10 cellular contexts compared by ENCODE assay signal in genomic region chr17:9020096-9020823, GRCh38. TPM values are rescaled to one million over a fixed set of nuclear protein-coding genes. Genes with fewer than 3 reads are reported as not detected.
DNase-seq lines count a peak whose midpoint lies in the region; ATAC-seq and TF ChIP-seq lines count a peak whose summit lies in the region.
"Had no signal": no experiment of that assay in that cellular context is flagged by ENCODE, and none has a peak within 500 bp of the region (broad histone marks: within the 10 kb centered on the region; RNA-seq: fewer than 3 reads in every experiment).

No MANE protein-coding gene starts in this region.

- BruUV-seq in MCF 10A (replicated peaks; lab: Mats Ljungman, UMichigan) = no TSS peak

- no peak overlapping the region for H4K5ac ChIP-seq in mesendoderm (ENCODE audit: low read length)

- no peak for TF ChIP-seq EP300 in upper lobe of left lung (IDR thresholded peaks at IDR 0.05)

- peak overlapping the region; percentile 66 for H3K56ac ChIP-seq in mesendoderm (ENCODE audit: low read length)

- no peak overlapping the region for H2BK5ac ChIP-seq in mesendoderm (ENCODE audit: low read length)

- H3K79me1 ChIP-seq in mesendoderm (ENCODE audit: low read length) = no peaks in the 10 kb centered on the region

- H3K27ac ChIP-seq in breast epithelium (no peak overlapping the region), mesendoderm (ENCODE audit: low read depth, low read length) (no peak overlapping the region), upper lobe of left lung (peak overlapping the region in 1 of 4 donors; percentile 79)

- H3K4me3 ChIP-seq in breast epithelium = peak overlapping the region; percentile 66 to 79 (median 69)
- H3K4me3 ChIP-seq in mesendoderm (ENCODE audit: low read length) = no peak overlapping the region
- H3K4me3 ChIP-seq in upper lobe of left lung = peak overlapping the region in 3 of 4 donors; percentile 67 to 74 (median 68)

- TF ChIP-seq CTCF in breast epithelium (IDR thresholded peaks at IDR 0.05) = no peak
- TF ChIP-seq CTCF in MCF 10A (IDR thresholded peaks at IDR 0.05; ENCODE audit: unreplicated experiment) = no peak
- TF ChIP-seq CTCF in upper lobe of left lung (IDR thresholded peaks at IDR 0.05) = no peak

- peak overlapping the region; percentile 0 for H3K18ac ChIP-seq in mesendoderm (ENCODE audit: low read length)

- H3K36me3 ChIP-seq in breast epithelium = no peaks in the 10 kb centered on the region
- no peaks in the 10 kb centered on the region for H3K36me3 ChIP-seq in mesendoderm (ENCODE audit: control insufficient read depth, insufficient read depth, low read length)
- H3K36me3 ChIP-seq in upper lobe of left lung = no peaks in the 10 kb centered on the region

- ATAC-seq in upper lobe of left lung (ENCODE audit: low FRiP score in 2 of 2) = no peak
- no peak for ATAC-seq in GM18867 (IDR thresholded peaks at IDR 0.05; ENCODE audit: unreplicated experiment)

- H3K9me3 Mint-ChIP-seq in MCF 10A (ENCODE audit: unreplicated experiment) = no peaks in the 10 kb centered on the region
- no peaks in the 10 kb centered on the region for H3K9me3 Mint-ChIP-seq in activated naive CD8-positive, alpha-beta T cell (ENCODE audit: low read depth)

- DNase-seq in breast epithelium (ENCODE audit: low spot score in 2 of 2) (no peak), MCF 10A (ENCODE audit: unreplicated experiment) (no peak), mesendoderm (no peak), upper lobe of left lung (no peak), NCI-H2227 treated with DMSO at 0.1 percent for 48 hours (lab: John Stamatoyannopoulos, UW) (no peak), midbrain (lab: John Stamatoyannopoulos, UW) (no peak)
- DNase-seq: NCI-H226 had no signal

- no peak overlapping the region for H3K4ac ChIP-seq in mesendoderm (ENCODE audit: low read depth, low read length)

- no peak overlapping the region for H2BK120ac ChIP-seq in mesendoderm (ENCODE audit: low read depth, low read length)

- H3K36me3 Mint-ChIP-seq in MCF 10A (ENCODE audit: insufficient read depth, unreplicated experiment) = no peaks in the 10 kb centered on the region
- H3K36me3 Mint-ChIP-seq in activated naive CD8-positive, alpha-beta T cell = peaks cover 2% of the 10 kb centered on the region

- H2BK15ac ChIP-seq in mesendoderm (replicated peaks; ENCODE audit: low read depth) = no peak overlapping the region

- H3K9me3 ChIP-seq in breast epithelium (no peaks in the 10 kb centered on the region), upper lobe of left lung (no peaks in the 10 kb centered on the region)

- no CpG with 5 or more reads among the region's 20 CpGs for WGBS in mesendoderm (ENCODE audit: extremely low coverage, insufficient coverage, low lambda C conversion rate)
- 41 to 51% methylated on average over 17 to 20 of the region's 20 CpGs for WGBS in upper lobe of left lung, 2 donors

- peak overlapping the region; percentile 29 for H2AK5ac ChIP-seq in mesendoderm (ENCODE audit: low read length)

- H3K27ac Mint-ChIP-seq in MCF 10A (ENCODE audit: low read depth, unreplicated experiment) = no peak overlapping the region
- no peak overlapping the region for H3K27ac Mint-ChIP-seq in activated naive CD8-positive, alpha-beta T cell

- intact Hi-C loops in breast epithelium (cut with DNase I; ENCODE audit: low total_unique reads) (loop anchor here (10.0 kb wide), 1 partner anchor 95 kb away; no protein-coding TSS in a partner anchor), MCF 10A (cut with micrococcal nuclease) (no loop called here)

- H3K4me1 ChIP-seq in breast epithelium (no peaks in the 10 kb centered on the region), mesendoderm (ENCODE audit: control insufficient read depth, low read depth, low read length) (peaks cover 17% of the 10 kb centered on the region), upper lobe of left lung (peaks cover 28 to 53% (median 29%) of the 10 kb centered on the region in 4 donors)

- POLR2A ChIA-PET in MCF 10A (lab: Yijun Ruan, JAX) = no interaction called here

- no peak overlapping the region for H3K4me3 Mint-ChIP-seq in MCF 10A (ENCODE audit: unreplicated experiment)
- peak overlapping the region; percentile 71 for H3K4me3 Mint-ChIP-seq in activated naive CD8-positive, alpha-beta T cell

- CTCF ChIA-PET in MCF 10A (lab: Yijun Ruan, JAX) = interaction anchor here (0.6 to 1.6 kb wide), 3 partner anchors 22 to 502 kb away, joined by 3 to 4 read pairs (median 3); no protein-coding TSS in a partner anchor

- TF ChIP-seq POLR2A in breast epithelium (IDR thresholded peaks at IDR 0.05) (no peak), upper lobe of left lung (IDR thresholded peaks at IDR 0.05) (no peak)

- H3K27me3 ChIP-seq in breast epithelium (peaks cover 0 to 22% of the 10 kb centered on the region in 2 donors), mesendoderm (ENCODE audit: insufficient read depth, low read length, poor library complexity) (peaks cover 33% of the 10 kb centered on the region), upper lobe of left lung (peaks cover 0 to 43% (median 22%) of the 10 kb centered on the region in 4 donors)

- H4K8ac ChIP-seq in mesendoderm (ENCODE audit: low read depth, low read length) = no peak overlapping the region

- H3K27me3 Mint-ChIP-seq in MCF 10A (ENCODE audit: insufficient read depth, unreplicated experiment) = no peaks in the 10 kb centered on the region
- peaks cover 26% of the 10 kb centered on the region for H3K27me3 Mint-ChIP-seq in activated naive CD8-positive, alpha-beta T cell

- peak overlapping the region; percentile 54 for H3K9ac ChIP-seq in mesendoderm (ENCODE audit: low read length)

- H3K4me2 ChIP-seq in mesendoderm (ENCODE audit: low read length) = no peak overlapping the region

- H3K23ac ChIP-seq in mesendoderm (ENCODE audit: low read length) = no peak overlapping the region

- no peaks in the 10 kb centered on the region for H3K79me2 ChIP-seq in mesendoderm (ENCODE audit: control insufficient read depth, insufficient read depth, low read length)

- no peaks in the 10 kb centered on the region for H3K4me1 Mint-ChIP-seq in MCF 10A (ENCODE audit: insufficient read depth, unreplicated experiment)
- peaks cover 12% of the 10 kb centered on the region for H3K4me1 Mint-ChIP-seq in activated naive CD8-positive, alpha-beta T cell (ENCODE audit: low read depth)

RNA-seq across cellular contexts. Expression of gene NTN1, which starts 1.1 kb away (rescaled TPM):
- total RNA-seq in breast epithelium (1 to 10 TPM; 2.2 to 3.7 (median 3.3) TPM), MCF 10A (2022) (0.10 and 0.23 TPM in 2 replicates), upper lobe of left lung (1 to 10 TPM; 2.6 to 9.1 (median 4.1) TPM)
- 7.6 TPM for polyA plus RNA-seq in mesendoderm (2013, experiment 1 of 2)
- polyA plus RNA-seq in mesendoderm (2013, experiment 2 of 2) = 7.0 TPM

RNA-seq across cellular contexts. Expression of gene PIK3R5, which starts 54.8 kb away (rescaled TPM):
- total RNA-seq in breast epithelium = 10 to 100 TPM in 2 of 3 donors, 1 to 10 TPM in 1; 9.8 to 28.6 (median 12.3) TPM
- not detected in 2 replicates for total RNA-seq in MCF 10A (2022)
- polyA plus RNA-seq in mesendoderm (2013, experiment 1 of 2) = 2.2 TPM
- 1.7 TPM for polyA plus RNA-seq in mesendoderm (2013, experiment 2 of 2)
- 100 to 1,000 TPM in 1 of 6 donors, 10 to 100 TPM in 5; 22.3 to 175 (median 49.8) TPM for total RNA-seq in upper lobe of left lung
- total RNA-seq: myocyte had no signal
